In genomic region chr6:110814488-110815259, GRCh38 we compare ENCODE assay signal across 1 cellular context.
TF ChIP-seq lines count a peak whose summit lies in the region.

No MANE protein-coding gene starts in this region.

TF ChIP-seq in K562, 482 proteins besides CTCF, POLR2A, EP300 and RAD21 (continued from another document):
- TF ChIP-seq ARID4B (CRISPR knock-in tag; IDR thresholded peaks at IDR 0.05) (no peak; the same call in 1 of the 2 replicates), RBM15 (IDR thresholded peaks at IDR 0.05; ENCODE audit: insufficient read depth, low read length) (no peak), SMARCC2 (IDR thresholded peaks at IDR 0.05; ENCODE audit: low read depth) (no peak), FOXA3 (CRISPR knock-in tag; conservative IDR thresholded peaks at IDR 0.05 in 1 of 2, IDR thresholded peaks at IDR 0.05 in 1 of 2) (no peak), CREBBP (IDR thresholded peaks at IDR 0.05; ENCODE audit: low read depth, low read length) (no peak), ZNF197 (CRISPR knock-in tag; IDR thresholded peaks at IDR 0.05; ENCODE audit: low read depth) (no peak), ZNF282 (CRISPR knock-in tag; IDR thresholded peaks at IDR 0.05) (0 out of 2 replicates have a peak, but pooled peaks have one; percentile 16), CBX1 (IDR thresholded peaks at IDR 0.05; ENCODE audit: low read depth) (peak; percentile 28; the same call in 1 of the 2 replicates), HNRNPLL (IDR thresholded peaks at IDR 0.05; ENCODE audit: low read depth, low read length, poor library complexity, severe bottlenecking) (peak; percentile 81), ZNF12 (CRISPR knock-in tag; IDR thresholded peaks at IDR 0.05) (0 out of 2 replicates have a peak, but pooled peaks have one; percentile 16), TBP (optimal IDR thresholded peaks at IDR 0.05; ENCODE audit: low read depth, low read length) (no peak), ELF4 (CRISPR knock-in tag; IDR thresholded peaks at IDR 0.05) (no peak), ZBTB2 (IDR thresholded peaks at IDR 0.05) (no peak), JUN (IDR thresholded peaks at IDR 0.05; ENCODE audit: borderline replicate concordance, low read depth, low read length) (no peak), JUN (CRISPR knock-in tag; IDR thresholded peaks at IDR 0.05; ENCODE audit: borderline replicate concordance) (no peak), ZSCAN29 (IDR thresholded peaks at IDR 0.05) (0 out of 2 replicates have a peak, but pooled peaks have one; percentile 65), ZBTB1 (CRISPR knock-in tag; IDR thresholded peaks at IDR 0.05; ENCODE audit: borderline replicate concordance, low read depth) (peak; percentile 62; the same call in 1 of the 2 replicates), NR2F6 (CRISPR knock-in tag; IDR thresholded peaks at IDR 0.05) (no peak), NFYB (IDR thresholded peaks at IDR 0.05; ENCODE audit: extremely low read depth, insufficient read length) (no peak), GATAD2B (IDR thresholded peaks at IDR 0.05; ENCODE audit: borderline replicate concordance) (no peak), BRF2 (IDR thresholded peaks at IDR 0.05; ENCODE audit: borderline replicate concordance, insufficient read depth, insufficient read length) (no peak), RB1 (IDR thresholded peaks at IDR 0.05; ENCODE audit: low read depth) (no peak), XRCC5 (IDR thresholded peaks at IDR 0.05; ENCODE audit: low read depth, low read length) (peak; percentile 11; the same call in 1 of the 2 replicates), FOXM1 (IDR thresholded peaks at IDR 0.05; ENCODE audit: low read depth) (no peak), FOXM1 (CRISPR knock-in tag; IDR thresholded peaks at IDR 0.05; ENCODE audit: low read depth) (peak; percentile 83; the same call in 1 of the 2 replicates)
- TF ChIP-seq, protein P1, sequence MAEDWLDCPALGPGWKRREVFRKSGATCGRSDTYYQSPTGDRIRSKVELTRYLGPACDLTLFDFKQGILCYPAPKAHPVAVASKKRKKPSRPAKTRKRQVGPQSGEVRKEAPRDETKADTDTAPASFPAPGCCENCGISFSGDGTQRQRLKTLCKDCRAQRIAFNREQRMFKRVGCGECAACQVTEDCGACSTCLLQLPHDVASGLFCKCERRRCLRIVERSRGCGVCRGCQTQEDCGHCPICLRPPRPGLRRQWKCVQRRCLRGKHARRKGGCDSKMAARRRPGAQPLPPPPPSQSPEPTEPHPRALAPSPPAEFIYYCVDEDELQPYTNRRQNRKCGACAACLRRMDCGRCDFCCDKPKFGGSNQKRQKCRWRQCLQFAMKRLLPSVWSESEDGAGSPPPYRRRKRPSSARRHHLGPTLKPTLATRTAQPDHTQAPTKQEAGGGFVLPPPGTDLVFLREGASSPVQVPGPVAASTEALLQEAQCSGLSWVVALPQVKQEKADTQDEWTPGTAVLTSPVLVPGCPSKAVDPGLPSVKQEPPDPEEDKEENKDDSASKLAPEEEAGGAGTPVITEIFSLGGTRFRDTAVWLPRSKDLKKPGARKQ (CRISPR knock-in tag; IDR thresholded peaks at IDR 0.05), result no peak
- TF ChIP-seq, protein P2, sequence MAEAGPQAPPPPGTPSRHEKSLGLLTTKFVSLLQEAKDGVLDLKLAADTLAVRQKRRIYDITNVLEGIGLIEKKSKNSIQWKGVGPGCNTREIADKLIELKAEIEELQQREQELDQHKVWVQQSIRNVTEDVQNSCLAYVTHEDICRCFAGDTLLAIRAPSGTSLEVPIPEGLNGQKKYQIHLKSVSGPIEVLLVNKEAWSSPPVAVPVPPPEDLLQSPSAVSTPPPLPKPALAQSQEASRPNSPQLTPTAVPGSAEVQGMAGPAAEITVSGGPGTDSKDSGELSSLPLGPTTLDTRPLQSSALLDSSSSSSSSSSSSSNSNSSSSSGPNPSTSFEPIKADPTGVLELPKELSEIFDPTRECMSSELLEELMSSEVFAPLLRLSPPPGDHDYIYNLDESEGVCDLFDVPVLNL (CRISPR knock-in tag; IDR thresholded peaks at IDR 0.05; ENCODE audit: low read depth), result peak; percentile 91
- TF ChIP-seq, protein P3, sequence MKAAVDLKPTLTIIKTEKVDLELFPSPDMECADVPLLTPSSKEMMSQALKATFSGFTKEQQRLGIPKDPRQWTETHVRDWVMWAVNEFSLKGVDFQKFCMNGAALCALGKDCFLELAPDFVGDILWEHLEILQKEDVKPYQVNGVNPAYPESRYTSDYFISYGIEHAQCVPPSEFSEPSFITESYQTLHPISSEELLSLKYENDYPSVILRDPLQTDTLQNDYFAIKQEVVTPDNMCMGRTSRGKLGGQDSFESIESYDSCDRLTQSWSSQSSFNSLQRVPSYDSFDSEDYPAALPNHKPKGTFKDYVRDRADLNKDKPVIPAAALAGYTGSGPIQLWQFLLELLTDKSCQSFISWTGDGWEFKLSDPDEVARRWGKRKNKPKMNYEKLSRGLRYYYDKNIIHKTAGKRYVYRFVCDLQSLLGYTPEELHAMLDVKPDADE (conservative IDR thresholded peaks at IDR 0.05; ENCODE audit: control insufficient read depth, low read depth, low read length), result peak; percentile 44; the same call in 1 of the 2 replicates
- TF ChIP-seq, protein P4, sequence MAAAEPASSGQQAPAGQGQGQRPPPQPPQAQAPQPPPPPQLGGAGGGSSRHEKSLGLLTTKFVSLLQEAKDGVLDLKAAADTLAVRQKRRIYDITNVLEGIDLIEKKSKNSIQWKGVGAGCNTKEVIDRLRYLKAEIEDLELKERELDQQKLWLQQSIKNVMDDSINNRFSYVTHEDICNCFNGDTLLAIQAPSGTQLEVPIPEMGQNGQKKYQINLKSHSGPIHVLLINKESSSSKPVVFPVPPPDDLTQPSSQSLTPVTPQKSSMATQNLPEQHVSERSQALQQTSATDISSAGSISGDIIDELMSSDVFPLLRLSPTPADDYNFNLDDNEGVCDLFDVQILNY (CRISPR knock-in tag; IDR thresholded peaks at IDR 0.05), result no peak
